In the genomic region with DNA sequence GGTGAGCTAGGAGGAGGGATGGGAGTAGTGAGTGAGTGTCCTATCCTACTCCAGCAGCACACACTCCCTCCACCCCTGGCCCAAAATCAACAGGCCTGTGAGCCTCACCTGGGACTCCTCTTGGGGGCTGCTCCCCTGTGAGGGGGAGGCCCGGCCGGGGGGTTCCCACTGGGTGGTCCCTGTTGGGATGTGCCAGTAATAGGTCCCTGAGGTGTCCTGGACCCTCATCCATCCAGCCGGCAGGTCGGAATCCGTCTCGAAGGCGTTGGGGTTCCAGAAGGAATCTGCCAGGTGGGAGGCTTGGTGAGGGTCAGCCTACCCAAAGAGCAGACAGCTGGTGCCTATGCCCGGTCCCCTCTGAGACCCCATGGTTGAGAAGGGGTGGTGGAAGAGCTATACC, we compare ENCODE assay signal across 1 cellular context.
TF ChIP-seq lines count a peak whose summit lies in the region.

No MANE protein-coding gene starts in this region.

TF ChIP-seq in SK-N-SH, 30 proteins besides CTCF, POLR2A, EP300 and RAD21:
- TF ChIP-seq USF2 (IDR thresholded peaks at IDR 0.05; ENCODE audit: borderline replicate concordance, low read depth, low read length) (no peak), SMC3 (IDR thresholded peaks at IDR 0.05; ENCODE audit: low read depth, low read length) (no peak), TEAD4 (IDR thresholded peaks at IDR 0.05; ENCODE audit: borderline replicate concordance, insufficient read depth) (no peak), SIN3A (IDR thresholded peaks at IDR 0.05; ENCODE audit: borderline replicate concordance, low read depth, low read length) (no peak), EZH2phosphoT487 (IDR thresholded peaks at IDR 0.05; ENCODE audit: borderline replicate concordance, low read depth) (no peak), CHD2 (IDR thresholded peaks at IDR 0.05; ENCODE audit: low read length, partially characterized antibody) (no peak), USF1 (IDR thresholded peaks at IDR 0.05; ENCODE audit: borderline replicate concordance, low read depth) (no peak), NRF1 (IDR thresholded peaks at IDR 0.05; ENCODE audit: low read depth, low read length) (no peak), MXI1 (IDR thresholded peaks at IDR 0.05; ENCODE audit: low read depth, low read length) (no peak)
